ENCODE assay signal across 1 cellular context in genomic region chr1:242240061-242240460, GRCh38.
TF ChIP-seq lines count a peak whose summit lies in the region.

No MANE protein-coding gene starts in this region.

TF ChIP-seq in GM23338, 12 proteins besides CTCF, POLR2A, EP300 and RAD21 (continued from another document):
- TF ChIP-seq, protein P1, sequence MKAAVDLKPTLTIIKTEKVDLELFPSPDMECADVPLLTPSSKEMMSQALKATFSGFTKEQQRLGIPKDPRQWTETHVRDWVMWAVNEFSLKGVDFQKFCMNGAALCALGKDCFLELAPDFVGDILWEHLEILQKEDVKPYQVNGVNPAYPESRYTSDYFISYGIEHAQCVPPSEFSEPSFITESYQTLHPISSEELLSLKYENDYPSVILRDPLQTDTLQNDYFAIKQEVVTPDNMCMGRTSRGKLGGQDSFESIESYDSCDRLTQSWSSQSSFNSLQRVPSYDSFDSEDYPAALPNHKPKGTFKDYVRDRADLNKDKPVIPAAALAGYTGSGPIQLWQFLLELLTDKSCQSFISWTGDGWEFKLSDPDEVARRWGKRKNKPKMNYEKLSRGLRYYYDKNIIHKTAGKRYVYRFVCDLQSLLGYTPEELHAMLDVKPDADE (IDR thresholded peaks at IDR 0.05), result no peak
- TF ChIP-seq ZNF331 (CRISPR knock-in tag; IDR thresholded peaks at IDR 0.05; ENCODE audit: low read depth) (no peak), ZNF114 (CRISPR knock-in tag; IDR thresholded peaks at IDR 0.05) (no peak)
TF ChIP-seq in GM23338: peak in this region for 0.
